15 cellular contexts compared by ENCODE assay signal in the genomic region with DNA sequence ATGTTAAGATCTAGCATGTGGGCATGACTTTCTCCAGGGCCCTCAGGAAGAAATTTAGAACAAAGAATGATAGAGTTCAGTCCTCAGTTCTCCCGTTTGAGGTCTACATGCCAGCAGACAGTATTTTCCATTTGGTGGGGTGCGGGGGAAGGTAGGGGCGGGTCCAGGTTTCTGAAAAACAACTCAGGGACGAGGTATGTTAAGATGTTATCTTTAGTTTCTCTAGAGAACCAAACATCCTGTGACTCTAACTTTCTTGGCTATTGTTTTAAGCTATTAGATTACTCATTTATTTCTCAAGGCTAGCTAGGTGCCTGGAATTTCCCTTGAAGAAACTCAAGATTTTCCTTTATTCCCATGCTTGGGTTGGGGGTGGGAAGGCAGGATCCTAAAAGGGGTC. TPM values are rescaled to one million over a fixed set of nuclear protein-coding genes. Genes with fewer than 3 reads are reported as not detected.
DNase-seq lines count a peak whose midpoint lies in the region; TF ChIP-seq lines count a peak whose summit lies in the region.
"Had no signal": no experiment of that assay in that cellular context is flagged by ENCODE, and none has a peak within 500 bp of the region (broad histone marks: within the 10 kb centered on the region; RNA-seq: fewer than 3 reads in every experiment).

No MANE protein-coding gene starts in this region.

- no peaks in the 10 kb centered on the region for H3K79me2 ChIP-seq in trophoblast cell (ENCODE audit: control insufficient read depth, insufficient read depth, low read length, poor library complexity)

- no peak overlapping the region for H3K18ac ChIP-seq in trophoblast cell (ENCODE audit: low read length)

- peaks cover 8 to 12% of the 10 kb centered on the region in 2 experiments for H3K4me1 ChIP-seq in trophoblast cell (ENCODE audit: control insufficient read depth in 1 of 2, insufficient read depth in 2 of 2, low read length in 2 of 2)
- H3K4me1 ChIP-seq: esophagus squamous epithelium had no signal

- H3K9me3 ChIP-seq in MG63 (no peaks in the 10 kb centered on the region), trophoblast cell (ENCODE audit: insufficient read depth, low read depth, low read length) (no peaks in the 10 kb centered on the region)
- H3K9me3 ChIP-seq: esophagus squamous epithelium had no signal

- H3K27ac ChIP-seq in trophoblast cell (ENCODE audit: low read depth, low read length), result peak overlapping the region; percentile 74
- H3K27ac ChIP-seq: esophagus squamous epithelium had no signal

- H3K23ac ChIP-seq in trophoblast cell (ENCODE audit: low read length), result no peak overlapping the region

- H3K9ac ChIP-seq in trophoblast cell (ENCODE audit: low read length), result no peak overlapping the region

- no CpG with 5 or more reads among the region's 4 CpGs for WGBS in trophoblast cell (ENCODE audit: extremely low coverage, insufficient coverage, insufficient read length)

- no peak for TF ChIP-seq CTCF in choroid plexus epithelial cell (conservative IDR thresholded peaks at IDR 0.05; ENCODE audit: low read depth, low read length)

- peak overlapping the region; percentile 63 for H4K91ac ChIP-seq in trophoblast cell (ENCODE audit: low read depth, low read length)

- peak overlapping the region; percentile 70 for H2BK5ac ChIP-seq in trophoblast cell (ENCODE audit: low read depth, low read length, poor library complexity)

- H2BK120ac ChIP-seq in trophoblast cell (ENCODE audit: insufficient read depth, low read length, poor library complexity), result no peak overlapping the region

- H3K36me3 ChIP-seq in MG63 (no peaks in the 10 kb centered on the region), trophoblast cell (ENCODE audit: control insufficient read depth in 1 of 2, insufficient read depth in 2 of 2, low read length in 2 of 2) (no peaks in the 10 kb centered on the region)
- H3K36me3 ChIP-seq: esophagus squamous epithelium had no signal

- DNase-seq in activated CD4-positive, alpha-beta T cell treated with anti-CD3 and anti-CD28 coated beads for 48 hours, result peak; percentile 45
- DNase-seq in activated CD4-positive, alpha-beta T cell treated with anti-CD3 and anti-CD28 coated beads for 1 hour, result no peak
- DNase-seq in MG63 (peak; percentile 74), choroid plexus epithelial cell (ENCODE audit: low read depth) (peak; percentile 62), trophoblast cell (peak in 1 of 2 donors; percentile 54), NCI-H345 treated with DMSO at 0.1 percent for 48 hours (lab: John Stamatoyannopoulos, UW; ENCODE audit: unreplicated experiment) (no peak), NCI-H748 (lab: John Stamatoyannopoulos, UW; ENCODE audit: unreplicated experiment) (no peak), NCI-H526 treated with DMSO at 0.1 percent for 48 hours (lab: John Stamatoyannopoulos, UW) (no peak)
- DNase-seq: activated CD8-positive, alpha-beta memory T cell treated with anti-CD3 and anti-CD28 coated beads, Interleukin-2, amount 10 ng/mL, durations not matched to agents 7 days and 5 days; esophagus squamous epithelium; GDM1; left cardiac atrium; NCI-H1930; nephron progenitor cell; T-helper 17 cell had no signal

- H2AFZ ChIP-seq in trophoblast cell (ENCODE audit: insufficient read depth, low read length, poor library complexity), result no peak overlapping the region

- H3K27me3 ChIP-seq in MG63 (no peaks in the 10 kb centered on the region), trophoblast cell (ENCODE audit: insufficient read depth, low read length) (no peaks in the 10 kb centered on the region)
- H3K27me3 ChIP-seq: esophagus squamous epithelium had no signal

- H4K12ac ChIP-seq in trophoblast cell (ENCODE audit: low read depth, low read length), result no peak overlapping the region

- H3K4ac ChIP-seq in trophoblast cell (ENCODE audit: low read depth, low read length), result no peak overlapping the region

- H3K14ac ChIP-seq in trophoblast cell (ENCODE audit: low read length), result no peak overlapping the region

- no peak overlapping the region for H2BK12ac ChIP-seq in trophoblast cell (ENCODE audit: low read length)

- no peak overlapping the region for H3K4me2 ChIP-seq in trophoblast cell (ENCODE audit: low read length)

- peaks cover 9% of the 10 kb centered on the region for H3K79me1 ChIP-seq in trophoblast cell (ENCODE audit: low read length)

- H2AK5ac ChIP-seq in trophoblast cell (ENCODE audit: low read length), result no peak overlapping the region

- no peak overlapping the region for H3K4me3 ChIP-seq in MG63
- H3K4me3 ChIP-seq in choroid plexus epithelial cell (ENCODE audit: low read depth, low read length), result no peak overlapping the region
- H3K4me3 ChIP-seq in trophoblast cell (ENCODE audit: low read depth, low read length), result no peak overlapping the region
- H3K4me3 ChIP-seq: esophagus squamous epithelium had no signal

- no peak overlapping the region for H4K8ac ChIP-seq in trophoblast cell (ENCODE audit: low read depth, low read length)

RNA-seq across cellular contexts. Expression of a gene that starts 42.3 kb away (rescaled TPM):
- 0.15 and 0.66 TPM in 2 replicates for total RNA-seq in MG63 (2014; rRNA removed; shearing (Covaris generic); ENCODE audit: low replicate concordance)
- polyA plus RNA-seq in trophoblast cell (2013), result 0.31 TPM in 2 replicates
- total RNA-seq: activated CD8-positive, alpha-beta memory T cell treated with anti-CD3 and anti-CD28 coated beads, Interleukin-2, amount 10 ng/mL, durations not matched to agents 7 days and 5 days; esophagus squamous epithelium; T-helper 17 cell had no signal

Comparison
In these comparisons a context has a peak if more than half of its experiments do, and no peak if none do; other contexts are left out.
1. DNase-seq: peak in activated CD4-positive, alpha-beta T cell treated with anti-CD3 and anti-CD28 coated beads for 48 hours (single experiment), MG63 (single experiment) and choroid plexus epithelial cell (single experiment); none in activated CD4-positive, alpha-beta T cell treated with anti-CD3 and anti-CD28 coated beads for 1 hour (single experiment), NCI-H345 treated with DMSO at 0.1 percent for 48 hours (single experiment), NCI-H748 (single experiment) and NCI-H526 treated with DMSO at 0.1 percent for 48 hours (single experiment).